8 cellular contexts compared by ENCODE assay signal in the genomic region with DNA sequence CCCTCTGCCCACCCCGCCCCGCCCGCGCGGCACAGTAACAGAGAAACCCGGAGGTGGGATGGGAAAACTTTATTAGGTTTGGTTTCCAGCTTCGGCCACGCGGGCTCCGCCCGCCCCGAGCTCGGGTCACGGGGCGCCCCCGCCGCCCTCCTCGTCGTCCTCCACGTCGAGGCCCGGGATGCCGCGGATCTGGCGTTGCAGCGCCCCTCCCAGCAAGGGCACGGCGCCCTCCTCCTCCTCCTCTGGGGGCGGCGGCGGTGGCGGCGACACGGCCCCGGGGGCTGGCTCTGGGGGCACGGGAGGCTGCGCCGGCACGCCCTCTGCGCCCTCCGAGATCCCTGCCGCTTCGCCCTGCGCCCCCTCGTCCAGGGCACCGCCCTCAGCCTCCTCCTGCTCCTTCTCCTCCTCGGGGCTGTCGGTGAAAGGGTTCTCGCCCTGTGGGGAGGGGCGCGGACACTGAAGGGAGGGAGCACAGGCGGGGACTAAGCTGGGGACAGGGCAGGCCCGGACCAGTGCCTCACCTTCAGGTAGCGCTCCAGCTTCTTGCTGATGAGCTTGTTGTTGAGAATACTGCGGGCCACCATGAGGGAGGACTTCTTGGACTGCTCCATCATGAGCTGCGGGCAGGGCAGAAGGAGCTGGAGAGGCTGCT. TPM values are rescaled to one million over a fixed set of nuclear protein-coding genes. Genes with fewer than 3 reads are reported as not detected.
DNase-seq lines count a peak whose midpoint lies in the region; ATAC-seq and TF ChIP-seq lines count a peak whose summit lies in the region.

No MANE protein-coding gene starts in this region.

- H3K9ac ChIP-seq in iPS-15b (ENCODE audit: low read depth, low read length) (peak overlapping the region; percentile 76), skeletal muscle tissue (ENCODE audit: low read depth in 1 of 3, low read length in 3 of 3) (peak overlapping the region; percentile 51 to 99 (median 59))

- H3K4me1 ChIP-seq in CD4-positive, CD25-positive, alpha-beta regulatory T cell (ENCODE audit: control insufficient read depth, insufficient read depth, low read length, poor library complexity, severe bottlenecking): peaks cover 27% of the 10 kb centered on the region
- peaks cover 11 to 40% of the 10 kb centered on the region in 2 donors for H3K4me1 ChIP-seq in adrenal gland (replicated peaks in 1 of 2)
- peaks cover 6% of the 10 kb centered on the region for H3K4me1 ChIP-seq in iPS-15b (ENCODE audit: control insufficient read depth, insufficient read depth, low read length)
- H3K4me1 ChIP-seq in skeletal muscle tissue (ENCODE audit: control insufficient read depth in 3 of 3, insufficient read depth in 3 of 3, low read length in 3 of 3): peaks cover 28 to 43% (median 33%) of the 10 kb centered on the region in 3 donors

- H3K9me3 ChIP-seq in CD4-positive, CD25-positive, alpha-beta regulatory T cell (ENCODE audit: control insufficient read depth in 2 of 2, low read length in 2 of 2): no peaks in the 10 kb centered on the region
- no peaks in the 10 kb centered on the region for H3K9me3 ChIP-seq in adrenal gland (replicated peaks in 1 of 3)
- H3K9me3 ChIP-seq in iPS-15b (ENCODE audit: control insufficient read depth, insufficient read depth, low read length): no peaks in the 10 kb centered on the region
- H3K9me3 ChIP-seq in skeletal muscle tissue (ENCODE audit: control insufficient read depth in 3 of 3, low read length in 3 of 3): no peaks in the 10 kb centered on the region

- ATAC-seq in CD4-positive, CD25-positive, alpha-beta regulatory T cell (ENCODE audit: low read depth in 2 of 2): peak; percentile 25
- ATAC-seq in GM18517 (IDR thresholded peaks at IDR 0.05; ENCODE audit: unreplicated experiment) (peak; percentile 38), HG02973 (IDR thresholded peaks at IDR 0.05; ENCODE audit: unreplicated experiment) (peak; percentile 19)

- TF ChIP-seq CTCF in adrenal gland (IDR thresholded peaks at IDR 0.05): no peak

- H3K36me3 ChIP-seq in CD4-positive, CD25-positive, alpha-beta regulatory T cell (ENCODE audit: control insufficient read depth, insufficient read depth, low read length): peaks cover 2% of the 10 kb centered on the region
- H3K36me3 ChIP-seq in adrenal gland (replicated peaks in 1 of 2) (peaks cover 0 to 10% of the 10 kb centered on the region in 2 donors), iPS-15b (ENCODE audit: control insufficient read depth, insufficient read depth, low read length) (peaks cover 11% of the 10 kb centered on the region), skeletal muscle tissue (ENCODE audit: control insufficient read depth in 3 of 3, insufficient read depth in 3 of 3, low read length in 3 of 3) (peaks cover 2 to 4% (median 3%) of the 10 kb centered on the region in 3 donors)

- intact Hi-C loops in adrenal gland (cut with DNase I): loop anchor here in 1 of 2 donors (10.0 kb wide), 1 partner anchor 175 kb away; no protein-coding TSS in a partner anchor

- no peak overlapping the region for H3K4me3 ChIP-seq in CD4-positive, CD25-positive, alpha-beta regulatory T cell (ENCODE audit: low read depth, low read length)
- H3K4me3 ChIP-seq in adrenal gland: peak overlapping the region in 3 of 4 donors; percentile 48 to 97 (median 76)
- peak overlapping the region; percentile 70 for H3K4me3 ChIP-seq in iPS-15b (ENCODE audit: low read depth, low read length)
- peak overlapping the region; percentile 59 to 73 (median 71) for H3K4me3 ChIP-seq in skeletal muscle tissue (ENCODE audit: low read length in 3 of 3)

- H3K4me3 Mint-ChIP-seq in CD4-positive, CD25-positive, alpha-beta regulatory T cell: peak overlapping the region; percentile 96 to 99 (median 98)

- H3K27me3 ChIP-seq in CD4-positive, CD25-positive, alpha-beta regulatory T cell (ENCODE audit: control insufficient read depth, insufficient read depth, low read length): no peaks in the 10 kb centered on the region
- H3K27me3 ChIP-seq in adrenal gland (no peaks in the 10 kb centered on the region), iPS-15b (ENCODE audit: control insufficient read depth, insufficient read depth, low read length) (no peaks in the 10 kb centered on the region), skeletal muscle tissue (ENCODE audit: control insufficient read depth in 3 of 3, insufficient read depth in 3 of 3, low read length in 3 of 3) (no peaks in the 10 kb centered on the region)

- no peaks in the 10 kb centered on the region for H3K36me3 Mint-ChIP-seq in CD4-positive, CD25-positive, alpha-beta regulatory T cell

- H3K27ac ChIP-seq in CD4-positive, CD25-positive, alpha-beta regulatory T cell (ENCODE audit: insufficient read depth, low read length, poor library complexity, severe bottlenecking): peak overlapping the region; percentile 98
- H3K27ac ChIP-seq in adrenal gland (peak overlapping the region; percentile 46 to 98 (median 95)), skeletal muscle tissue (ENCODE audit: low read depth, low read length) (peak overlapping the region; percentile 71)

- DNase-seq in CD4-positive, CD25-positive, alpha-beta regulatory T cell: peak in 1 of 3 donors; percentile 50
- DNase-seq in NCI-H2196 treated with DMSO at 0.1 percent for 48 hours (lab: John Stamatoyannopoulos, UW; ENCODE audit: unreplicated experiment): peak; percentile 56
- DNase-seq in adrenal gland: peak in 6 of 7 donors; percentile 55 to 77 (median 62)
- no peak for DNase-seq in T-helper 9 cell

- H3K4me1 Mint-ChIP-seq in CD4-positive, CD25-positive, alpha-beta regulatory T cell: peaks cover 8 to 46% (median 22%) of the 10 kb centered on the region in 4 donors

- no peaks in the 10 kb centered on the region for H3K27me3 Mint-ChIP-seq in CD4-positive, CD25-positive, alpha-beta regulatory T cell

- peaks cover 0 to 2% (median 0%) of the 10 kb centered on the region in 7 donors for H3K9me3 Mint-ChIP-seq in CD4-positive, CD25-positive, alpha-beta regulatory T cell

- TF ChIP-seq POLR2A in adrenal gland (IDR thresholded peaks at IDR 0.05): no peak

- 1 to 9% (median 4%) methylated on average over 6 to 56 of the region's 56 CpGs for WGBS in adrenal gland, 4 donors

- peak overlapping the region; percentile 60 to 99 (median 98) for H3K27ac Mint-ChIP-seq in CD4-positive, CD25-positive, alpha-beta regulatory T cell

RNA-seq across cellular contexts. Expression of gene AKAP8, which starts 0.5 kb away (rescaled TPM):
- 79.1 TPM for total RNA-seq in CD4-positive, CD25-positive, alpha-beta regulatory T cell
- polyA plus RNA-seq in CD4-positive, CD25-positive, alpha-beta regulatory T cell: 10 to 100 TPM; 11.3 to 15.6 (median 13.6) TPM
- 10 to 100 TPM; 13.0 to 45.8 (median 32.2) TPM for total RNA-seq in adrenal gland
- polyA plus RNA-seq in adrenal gland: 10 to 100 TPM; 13.4 to 41.7 (median 27.0) TPM
- 13.6 TPM for total RNA-seq in skeletal muscle tissue

RNA-seq across cellular contexts. Expression of gene AKAP8L, which starts 38.7 kb away (rescaled TPM):
- 142 TPM for total RNA-seq in CD4-positive, CD25-positive, alpha-beta regulatory T cell
- polyA plus RNA-seq in CD4-positive, CD25-positive, alpha-beta regulatory T cell: 10 to 100 TPM; 30.0 to 41.3 (median 35.9) TPM
- total RNA-seq in adrenal gland (100 to 1,000 TPM in 5 of 8 donors, 10 to 100 TPM in 3; 48.3 to 206 (median 131) TPM), skeletal muscle tissue (39.1 TPM)
- polyA plus RNA-seq in adrenal gland: 100 to 1,000 TPM in 2 of 3 donors, 10 to 100 TPM in 1; 60.5 to 652 (median 264) TPM

RNA-seq across cellular contexts. Expression of gene BRD4, which starts 47.8 kb away (rescaled TPM):
- 168 TPM for total RNA-seq in CD4-positive, CD25-positive, alpha-beta regulatory T cell
- 10 to 100 TPM in 1 of 4 donors, 1 to 10 TPM in 3; 6.6 to 12.4 (median 9.3) TPM for polyA plus RNA-seq in CD4-positive, CD25-positive, alpha-beta regulatory T cell
- total RNA-seq in adrenal gland (100 to 1,000 TPM in 2 of 8 donors, 10 to 100 TPM in 6; 28.0 to 109 (median 55.2) TPM), skeletal muscle tissue (9.4 TPM)
- 10 to 100 TPM; 24.5 to 58.6 (median 26.7) TPM for polyA plus RNA-seq in adrenal gland
